24 cellular contexts compared by ENCODE assay signal in the genomic region with DNA sequence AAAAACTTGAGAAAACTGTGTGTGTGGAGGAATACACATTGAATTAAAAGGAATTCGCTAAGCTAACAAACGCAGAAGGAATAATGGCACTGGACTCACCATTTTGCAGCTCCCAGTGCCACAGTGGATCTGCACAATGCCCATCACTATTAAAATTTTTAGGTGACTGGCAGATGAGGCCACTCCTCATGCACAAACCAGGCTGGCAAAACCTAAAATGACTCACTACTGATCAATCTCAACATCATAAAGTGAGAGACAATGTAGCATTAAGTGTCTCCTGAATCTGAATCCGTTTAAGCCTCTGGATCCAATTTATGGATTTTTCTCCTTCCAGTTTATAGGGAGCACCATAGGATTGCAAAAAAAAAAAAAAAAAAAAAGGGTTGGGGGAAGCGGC. TPM values are rescaled to one million over a fixed set of nuclear protein-coding genes. Genes with fewer than 3 reads are reported as not detected.
DNase-seq lines count a peak whose midpoint lies in the region; ATAC-seq and TF ChIP-seq lines count a peak whose summit lies in the region.
"Had no signal": no experiment of that assay in that cellular context is flagged by ENCODE, and none has a peak within 500 bp of the region (broad histone marks: within the 10 kb centered on the region; RNA-seq: fewer than 3 reads in every experiment).

No MANE protein-coding gene starts in this region.

- CTCF ChIA-PET in RWPE1 (lab: Yijun Ruan, JAX), result interaction anchor here (0.5 to 0.6 kb wide), 3 partner anchors 31 to 215 kb away, joined by 3 read pairs; no protein-coding TSS in a partner anchor

- H3F3A ChIP-seq in smooth muscle cell (ENCODE audit: low read depth), result peaks cover 42% of the 10 kb centered on the region

- ATAC-seq in upper lobe of left lung (ENCODE audit: low FRiP score in 2 of 2), result no peak
- ATAC-seq: Panc1 had no signal

- POLR2A ChIA-PET in RWPE1 (lab: Yijun Ruan, JAX; ENCODE audit: low non-redundant PET), result no interaction called here

- H3K27me3 ChIP-seq in smooth muscle cell (ENCODE audit: low read depth) (no peaks in the 10 kb centered on the region), upper lobe of left lung (no peaks in the 10 kb centered on the region)
- H3K27me3 ChIP-seq: MG63 had no signal

- no peak for TF ChIP-seq EP300 in upper lobe of left lung (IDR thresholded peaks at IDR 0.05)

- peaks cover 96% of the 10 kb centered on the region for H4K20me1 ChIP-seq in smooth muscle cell (ENCODE audit: low read depth)

- H3K27ac ChIP-seq in RWPE1 (no peak overlapping the region), coronary artery (peak overlapping the region; percentile 52 to 82), smooth muscle cell (ENCODE audit: low read depth) (peak overlapping the region; percentile 75), upper lobe of left lung (no peak overlapping the region)
- H3K27ac ChIP-seq: SK-N-MC had no signal

- no peak overlapping the region for H3K9ac ChIP-seq in smooth muscle cell (ENCODE audit: low read depth)

- H3K36me3 ChIP-seq in smooth muscle cell (ENCODE audit: low read depth), result no peaks in the 10 kb centered on the region
- H3K36me3 ChIP-seq in upper lobe of left lung, result no peaks in the 10 kb centered on the region
- H3K36me3 ChIP-seq: MG63 had no signal

- 88% methylated on average over 4 of the region's 4 CpGs for WGBS in smooth muscle cell (ENCODE audit: low lambda C conversion rate)
- WGBS in upper lobe of left lung, 2 donors, result 91 to 92% methylated on average over 4 of the region's 4 CpGs

- TF ChIP-seq POLR2A in upper lobe of left lung (IDR thresholded peaks at IDR 0.05), result no peak

- no peak overlapping the region for H2AFZ ChIP-seq in smooth muscle cell (ENCODE audit: low read depth)

- H3K9me3 ChIP-seq in smooth muscle cell (replicated peaks; ENCODE audit: low read depth), result no peaks in the 10 kb centered on the region
- H3K9me3 ChIP-seq in upper lobe of left lung, result no peaks in the 10 kb centered on the region

- peak overlapping the region; percentile 75 for H3K4me2 ChIP-seq in smooth muscle cell

- TF ChIP-seq CTCF in RWPE1 (conservative IDR thresholded peaks at IDR 0.05; ENCODE audit: low read depth) (no peak), coronary artery (IDR thresholded peaks at IDR 0.05) (no peak), smooth muscle cell (IDR thresholded peaks at IDR 0.05; ENCODE audit: borderline replicate concordance, insufficient read depth, poor library complexity, severe bottlenecking) (no peak), upper lobe of left lung (IDR thresholded peaks at IDR 0.05) (no peak)

- peaks cover 32% of the 10 kb centered on the region for H3K4me1 ChIP-seq in smooth muscle cell (ENCODE audit: low read depth)
- peaks cover 0 to 8% (median 3%) of the 10 kb centered on the region in 4 donors for H3K4me1 ChIP-seq in upper lobe of left lung

- H3K79me2 ChIP-seq in smooth muscle cell (ENCODE audit: low read depth), result peaks cover 89% of the 10 kb centered on the region

- DNase-seq in RWPE1 (ENCODE audit: low spot score) (peak; percentile 20), coronary artery (ENCODE audit: low spot score) (no peak), smooth muscle cell (lab: John Stamatoyannopoulos, UW; ENCODE audit: unreplicated experiment) (no peak), upper lobe of left lung (no peak), NCI-H82 treated with DMSO at 0.1 percent for 48 hours (lab: John Stamatoyannopoulos, UW; ENCODE audit: unreplicated experiment) (no peak), putamen (ENCODE audit: low spot score) (no peak), hepatic stellate cell (ENCODE audit: low spot score) (no peak)
- DNase-seq: C1 segment of cervical spinal cord; CD4-positive, alpha-beta memory T cell; COR-L47; DMS53; GOT3; HCEC 1CT; IMR-90; KG1; MG63; NCI-H1694; NCI-H2029 treated with DMSO at 0.1 percent for 48 hours; NCI-H446 treated with DMSO at 0.1 percent for 48 hours; NCI-H526; NCI-H82; SIG-M5 had no signal

- no peak overlapping the region for H3K4me3 ChIP-seq in coronary artery
- H3K4me3 ChIP-seq in smooth muscle cell, result no peak overlapping the region
- H3K4me3 ChIP-seq in upper lobe of left lung, result no peak overlapping the region
- H3K4me3 ChIP-seq: MG63, SK-N-MC had no signal

RNA-seq across cellular contexts. Expression of a gene that starts 20.6 kb away (rescaled TPM):
- 107 and 146 TPM in 2 replicates for total RNA-seq in smooth muscle cell
- polyA plus RNA-seq in smooth muscle cell, result 83.0 and 112 TPM in 2 replicates
- total RNA-seq in upper lobe of left lung, result 100 to 1,000 TPM in 3 of 6 donors, 10 to 100 TPM in 3; 73.3 to 246 (median 99.6) TPM

Comparison
In these comparisons a context has a peak if more than half of its experiments do, and no peak if none do; other contexts are left out.
1. H3K27ac ChIP-seq: peak in coronary artery (2 of 2) and smooth muscle cell (single experiment); none in RWPE1 (single experiment) and upper lobe of left lung (0 of 4).